Comparison of ENCODE assay signal across 1 cellular context in genomic region chr17:38620551-38621277, GRCh38.
TF ChIP-seq lines count a peak whose summit lies in the region.

No MANE protein-coding gene starts in this region.

TF ChIP-seq in HepG2, 621 proteins besides CTCF, POLR2A, EP300 and RAD21 (continues in another document):
- no peak for TF ChIP-seq ZNF30 (CRISPR knock-in tag; IDR thresholded peaks at IDR 0.05)
- 0 out of 2 replicates have a peak, but pooled peaks have one; percentile 22 for TF ChIP-seq SP2 (CRISPR knock-in tag; IDR thresholded peaks at IDR 0.05)
- no peak for TF ChIP-seq HNRNPUL1 (IDR thresholded peaks at IDR 0.05; ENCODE audit: low read depth, low read length)
- peak; percentile 70; the same call in 1 of the 2 replicates for TF ChIP-seq ZNF564 (CRISPR knock-in tag; IDR thresholded peaks at IDR 0.05)
- TF ChIP-seq ZNF253 (CRISPR knock-in tag; IDR thresholded peaks at IDR 0.05; ENCODE audit: borderline replicate concordance): no peak
- TF ChIP-seq CBX5 (CRISPR knock-in tag; IDR thresholded peaks at IDR 0.05; ENCODE audit: borderline replicate concordance): peak; percentile 95
- no peak for TF ChIP-seq ZSCAN20 (CRISPR knock-in tag; IDR thresholded peaks at IDR 0.05; ENCODE audit: borderline replicate concordance)
- 0 out of 2 replicates have a peak, but pooled peaks have one; percentile 26 for TF ChIP-seq NFYC (CRISPR knock-in tag; IDR thresholded peaks at IDR 0.05)
- TF ChIP-seq HOXA9 (CRISPR knock-in tag; IDR thresholded peaks at IDR 0.05; ENCODE audit: borderline replicate concordance): no peak
- peak; percentile 82; the same call in 1 of the 2 replicates for TF ChIP-seq NCOR1 (IDR thresholded peaks at IDR 0.05; ENCODE audit: borderline replicate concordance, low read length)
- no peak; the same call in 1 of the 2 replicates for TF ChIP-seq ZNF543 (CRISPR knock-in tag; IDR thresholded peaks at IDR 0.05)
- 0 out of 2 replicates have a peak, but pooled peaks have one; percentile 47 for TF ChIP-seq IRX3 (CRISPR knock-in tag; IDR thresholded peaks at IDR 0.05; ENCODE audit: borderline replicate concordance, low read depth)
- 0 out of 2 replicates have a peak, but pooled peaks have one; percentile 68 for TF ChIP-seq ZNF335 (CRISPR knock-in tag; IDR thresholded peaks at IDR 0.05)
- TF ChIP-seq DBP (CRISPR knock-in tag; IDR thresholded peaks at IDR 0.05; ENCODE audit: not compliant biosample characterization): peak; percentile 68
- TF ChIP-seq HMG20B (CRISPR knock-in tag; conservative IDR thresholded peaks at IDR 0.05): peak; percentile 94
- peak; percentile 95 for TF ChIP-seq RERE (CRISPR knock-in tag; IDR thresholded peaks at IDR 0.05; ENCODE audit: low read depth)
- no peak; the same call in none of the 2 replicates for TF ChIP-seq HIVEP1 (CRISPR knock-in tag; IDR thresholded peaks at IDR 0.05)
- no peak for TF ChIP-seq CENPX (CRISPR knock-in tag; IDR thresholded peaks at IDR 0.05)
- TF ChIP-seq HCFC1 (IDR thresholded peaks at IDR 0.05; ENCODE audit: low read depth, low read length): no peak
- no peak for TF ChIP-seq SUZ12 (IDR thresholded peaks at IDR 0.05; ENCODE audit: low read depth, low read length)
- peak; percentile 73; the same call in 1 of the 2 replicates for TF ChIP-seq KLF9 (CRISPR knock-in tag; IDR thresholded peaks at IDR 0.05; ENCODE audit: low read depth)
- no peak for TF ChIP-seq KLF13 (CRISPR knock-in tag; IDR thresholded peaks at IDR 0.05)
- TF ChIP-seq TERF1 (CRISPR knock-in tag; IDR thresholded peaks at IDR 0.05): no peak
- TF ChIP-seq BATF2 (CRISPR knock-in tag; IDR thresholded peaks at IDR 0.05): no peak
- TF ChIP-seq ZNF670 (CRISPR knock-in tag; IDR thresholded peaks at IDR 0.05; ENCODE audit: borderline replicate concordance): no peak; the same call in 1 of the 2 replicates
- TF ChIP-seq HOXA5 (CRISPR knock-in tag; IDR thresholded peaks at IDR 0.05): no peak
- TF ChIP-seq, protein P1, sequence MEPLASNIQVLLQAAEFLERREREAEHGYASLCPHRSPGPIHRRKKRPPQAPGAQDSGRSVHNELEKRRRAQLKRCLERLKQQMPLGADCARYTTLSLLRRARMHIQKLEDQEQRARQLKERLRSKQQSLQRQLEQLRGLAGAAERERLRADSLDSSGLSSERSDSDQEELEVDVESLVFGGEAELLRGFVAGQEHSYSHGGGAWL (CRISPR knock-in tag; IDR thresholded peaks at IDR 0.05): peak; percentile 31; the same call in 1 of the 2 replicates
- peak; percentile 97 for TF ChIP-seq ERF (CRISPR knock-in tag; IDR thresholded peaks at IDR 0.05)
- no peak for TF ChIP-seq ZKSCAN1 (IDR thresholded peaks at IDR 0.05; ENCODE audit: low read length)
- TF ChIP-seq ATF5 (CRISPR knock-in tag; IDR thresholded peaks at IDR 0.05; ENCODE audit: low read depth): no peak
- TF ChIP-seq ZFX (CRISPR knock-in tag; IDR thresholded peaks at IDR 0.05; ENCODE audit: low read depth): peak; percentile 63
- TF ChIP-seq MIXL1 (CRISPR knock-in tag; IDR thresholded peaks at IDR 0.05): peak; percentile 98
- TF ChIP-seq, protein P2, sequence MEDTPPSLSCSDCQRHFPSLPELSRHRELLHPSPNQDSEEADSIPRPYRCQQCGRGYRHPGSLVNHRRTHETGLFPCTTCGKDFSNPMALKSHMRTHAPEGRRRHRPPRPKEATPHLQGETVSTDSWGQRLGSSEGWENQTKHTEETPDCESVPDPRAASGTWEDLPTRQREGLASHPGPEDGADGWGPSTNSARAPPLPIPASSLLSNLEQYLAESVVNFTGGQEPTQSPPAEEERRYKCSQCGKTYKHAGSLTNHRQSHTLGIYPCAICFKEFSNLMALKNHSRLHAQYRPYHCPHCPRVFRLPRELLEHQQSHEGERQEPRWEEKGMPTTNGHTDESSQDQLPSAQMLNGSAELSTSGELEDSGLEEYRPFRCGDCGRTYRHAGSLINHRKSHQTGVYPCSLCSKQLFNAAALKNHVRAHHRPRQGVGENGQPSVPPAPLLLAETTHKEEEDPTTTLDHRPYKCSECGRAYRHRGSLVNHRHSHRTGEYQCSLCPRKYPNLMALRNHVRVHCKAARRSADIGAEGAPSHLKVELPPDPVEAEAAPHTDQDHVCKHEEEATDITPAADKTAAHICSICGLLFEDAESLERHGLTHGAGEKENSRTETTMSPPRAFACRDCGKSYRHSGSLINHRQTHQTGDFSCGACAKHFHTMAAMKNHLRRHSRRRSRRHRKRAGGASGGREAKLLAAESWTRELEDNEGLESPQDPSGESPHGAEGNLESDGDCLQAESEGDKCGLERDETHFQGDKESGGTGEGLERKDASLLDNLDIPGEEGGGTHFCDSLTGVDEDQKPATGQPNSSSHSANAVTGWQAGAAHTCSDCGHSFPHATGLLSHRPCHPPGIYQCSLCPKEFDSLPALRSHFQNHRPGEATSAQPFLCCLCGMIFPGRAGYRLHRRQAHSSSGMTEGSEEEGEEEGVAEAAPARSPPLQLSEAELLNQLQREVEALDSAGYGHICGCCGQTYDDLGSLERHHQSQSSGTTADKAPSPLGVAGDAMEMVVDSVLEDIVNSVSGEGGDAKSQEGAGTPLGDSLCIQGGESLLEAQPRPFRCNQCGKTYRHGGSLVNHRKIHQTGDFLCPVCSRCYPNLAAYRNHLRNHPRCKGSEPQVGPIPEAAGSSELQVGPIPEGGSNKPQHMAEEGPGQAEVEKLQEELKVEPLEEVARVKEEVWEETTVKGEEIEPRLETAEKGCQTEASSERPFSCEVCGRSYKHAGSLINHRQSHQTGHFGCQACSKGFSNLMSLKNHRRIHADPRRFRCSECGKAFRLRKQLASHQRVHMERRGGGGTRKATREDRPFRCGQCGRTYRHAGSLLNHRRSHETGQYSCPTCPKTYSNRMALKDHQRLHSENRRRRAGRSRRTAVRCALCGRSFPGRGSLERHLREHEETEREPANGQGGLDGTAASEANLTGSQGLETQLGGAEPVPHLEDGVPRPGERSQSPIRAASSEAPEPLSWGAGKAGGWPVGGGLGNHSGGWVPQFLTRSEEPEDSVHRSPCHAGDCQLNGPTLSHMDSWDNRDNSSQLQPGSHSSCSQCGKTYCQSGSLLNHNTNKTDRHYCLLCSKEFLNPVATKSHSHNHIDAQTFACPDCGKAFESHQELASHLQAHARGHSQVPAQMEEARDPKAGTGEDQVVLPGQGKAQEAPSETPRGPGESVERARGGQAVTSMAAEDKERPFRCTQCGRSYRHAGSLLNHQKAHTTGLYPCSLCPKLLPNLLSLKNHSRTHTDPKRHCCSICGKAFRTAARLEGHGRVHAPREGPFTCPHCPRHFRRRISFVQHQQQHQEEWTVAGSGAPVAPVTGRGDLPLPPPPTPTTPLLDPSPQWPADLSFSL (CRISPR knock-in tag; IDR thresholded peaks at IDR 0.05): peak; percentile 64
- TF ChIP-seq ZHX2 (IDR thresholded peaks at IDR 0.05; ENCODE audit: low read depth): no peak
- TF ChIP-seq ZHX2 (CRISPR knock-in tag; IDR thresholded peaks at IDR 0.05; ENCODE audit: borderline replicate concordance): no peak
